15 cellular contexts compared by ENCODE assay signal in the genomic region with DNA sequence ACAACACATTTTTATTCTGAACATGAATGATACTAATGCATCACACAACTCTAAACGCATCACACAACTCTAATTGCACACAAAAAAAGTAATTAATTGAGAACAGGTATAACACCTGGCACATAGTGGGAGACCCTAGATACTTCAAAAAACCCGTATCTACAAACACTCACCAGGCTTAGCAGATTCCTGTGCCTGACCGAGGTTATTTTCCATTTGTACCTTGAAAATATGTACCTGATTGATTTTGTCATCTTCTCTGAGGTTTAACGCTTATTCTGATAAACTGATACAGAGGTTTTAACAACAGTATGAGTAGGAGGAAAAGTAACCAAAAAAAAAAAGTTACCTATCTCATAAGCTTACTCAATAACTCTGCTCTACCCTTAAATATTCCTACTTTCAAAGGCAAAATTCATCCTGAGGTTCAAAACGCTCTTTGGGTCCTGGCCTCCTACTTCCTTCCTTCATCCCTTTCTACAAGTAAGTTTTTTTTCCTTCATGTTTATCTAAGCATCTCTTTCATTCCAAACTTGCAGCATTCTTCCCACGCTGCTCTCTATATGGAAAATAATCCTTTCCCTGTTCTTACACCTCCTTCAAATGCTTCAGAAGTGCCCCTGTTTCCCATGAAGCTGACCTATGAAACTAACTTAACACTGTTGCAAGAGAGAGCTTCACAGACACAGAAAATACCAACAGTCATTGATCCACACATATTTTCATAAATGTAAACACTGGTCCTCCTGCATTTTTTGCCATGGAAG.
DNase-seq lines count a peak whose midpoint lies in the region; ATAC-seq and TF ChIP-seq lines count a peak whose summit lies in the region.
"Had no signal": no experiment of that assay in that cellular context is flagged by ENCODE, and none has a peak within 500 bp of the region (broad histone marks: within the 10 kb centered on the region; RNA-seq: fewer than 3 reads in every experiment).

No MANE protein-coding gene starts in this region.

- H3K4me1 ChIP-seq in stomach (peaks cover 28 to 98% (median 75%) of the 10 kb centered on the region in 4 donors), MM.1S (ENCODE audit: low read length) (no peaks in the 10 kb centered on the region), BE2C (peaks cover 15% of the 10 kb centered on the region; the same call in 1 of the 2 replicates)

- peaks cover 95% of the 10 kb centered on the region for H3K36me3 Mint-ChIP-seq in activated CD8-positive, alpha-beta memory T cell treated with anti-CD3 and anti-CD28 coated beads, Interleukin-2, amount 10 ng/mL, durations not matched to agents 7 days and 5 days
- H3K36me3 Mint-ChIP-seq in T-cell (peaks cover 91% of the 10 kb centered on the region), endothelial cell (ENCODE audit: low read depth, unreplicated experiment) (peaks cover 35% of the 10 kb centered on the region)

- DNase-seq in activated CD8-positive, alpha-beta memory T cell treated with anti-CD3 and anti-CD28 coated beads, Interleukin-2, amount 10 ng/mL, durations not matched to agents 7 days and 5 days = no peak
- no peak for DNase-seq in activated CD8-positive, alpha-beta memory T cell treated with anti-CD3 and anti-CD28 coated beads for 24 hours
- DNase-seq in T-cell = no peak
- DNase-seq in endothelial cell (ENCODE audit: low spot score) = no peak
- DNase-seq in stomach = no peak
- no peak for DNase-seq in MM.1S
- no peak for DNase-seq in BE2C
- DNase-seq: cerebellar nuclear complex, DMS79 treated with DMSO at 0.1 percent for 48 hours, KBM-7, NCI-H2171, T1000 had no signal

- H3K4me1 Mint-ChIP-seq in activated CD8-positive, alpha-beta memory T cell treated with anti-CD3 and anti-CD28 coated beads, Interleukin-2, amount 10 ng/mL, durations not matched to agents 7 days and 5 days = peaks cover 74% of the 10 kb centered on the region
- H3K4me1 Mint-ChIP-seq in T-cell (peaks cover 62 to 100% (median 78%) of the 10 kb centered on the region in 3 donors), endothelial cell (ENCODE audit: unreplicated experiment) (peaks cover 65% of the 10 kb centered on the region)

- peaks cover 100% of the 10 kb centered on the region for H3K79me2 ChIP-seq in MM.1S (ENCODE audit: low read length)

- H3K9me3 ChIP-seq in stomach (no peaks in the 10 kb centered on the region), MM.1S (replicated peaks; ENCODE audit: insufficient read depth, low read length) (no peaks in the 10 kb centered on the region), BE2C (no peaks in the 10 kb centered on the region)
- H3K9me3 ChIP-seq: right atrium auricular region, thoracic aorta had no signal

- no peaks in the 10 kb centered on the region for H3F3A ChIP-seq in MM.1S (ENCODE audit: insufficient read depth, low read length)

- POLR2A ChIA-PET in T-cell (lab: Charles Lee) = interaction anchor here (0.5 to 1.3 kb wide), 10 partner anchors 9 to 476 kb away, joined by 3 to 6 read pairs (median 3); no protein-coding TSS in a partner anchor

- intact Hi-C loops in stomach (cut with DNase I; ENCODE audit: low total_unique reads) = no loop called here

- H3K27me3 Mint-ChIP-seq in activated CD8-positive, alpha-beta memory T cell treated with anti-CD3 and anti-CD28 coated beads, Interleukin-2, amount 10 ng/mL, durations not matched to agents 7 days and 5 days = no peaks in the 10 kb centered on the region
- H3K27me3 Mint-ChIP-seq in T-cell (no peaks in the 10 kb centered on the region), endothelial cell (ENCODE audit: unreplicated experiment) (peaks cover 2% of the 10 kb centered on the region)

- H3K4me3 Mint-ChIP-seq in activated CD8-positive, alpha-beta memory T cell treated with anti-CD3 and anti-CD28 coated beads, Interleukin-2, amount 10 ng/mL, durations not matched to agents 7 days and 5 days = peak overlapping the region; percentile 99
- H3K4me3 Mint-ChIP-seq in T-cell (peak overlapping the region; percentile 96 to 99 (median 98)), endothelial cell (ENCODE audit: unreplicated experiment) (peak overlapping the region; percentile 62)

- no peak overlapping the region for H3K4me2 ChIP-seq in MM.1S (ENCODE audit: low read depth, low read length)

- H3K36me3 ChIP-seq in stomach (peaks cover 0 to 10% (median 5%) of the 10 kb centered on the region in 4 donors), MM.1S (replicated peaks; ENCODE audit: insufficient read depth, low read length) (no peaks in the 10 kb centered on the region), BE2C (no peaks in the 10 kb centered on the region)

- H3K27ac ChIP-seq in stomach = peak overlapping the region in 4 of 5 donors; percentile 10 to 96 (median 64)
- H3K27ac ChIP-seq in MM.1S (ENCODE audit: low read length) = no peak overlapping the region
- H3K27ac ChIP-seq: right atrium auricular region, thoracic aorta had no signal

- H3K27me3 ChIP-seq in stomach = no peaks in the 10 kb centered on the region
- no peaks in the 10 kb centered on the region for H3K27me3 ChIP-seq in MM.1S (replicated peaks; ENCODE audit: insufficient read depth, low read length)
- no peaks in the 10 kb centered on the region for H3K27me3 ChIP-seq in BE2C
- H3K27me3 ChIP-seq: right atrium auricular region had no signal

- no peak for TF ChIP-seq EP300 in stomach (IDR thresholded peaks at IDR 0.05)

- TF ChIP-seq CTCF in endothelial cell (IDR thresholded peaks at IDR 0.05; ENCODE audit: unreplicated experiment) (no peak), stomach (IDR thresholded peaks at IDR 0.05) (no peak), MM.1S (IDR thresholded peaks at IDR 0.05; ENCODE audit: low read length) (no peak), BE2C (IDR thresholded peaks at IDR 0.05; ENCODE audit: low read depth, low read length) (no peak)

- no peaks in the 10 kb centered on the region for H3K9me2 ChIP-seq in MM.1S (replicated peaks; ENCODE audit: insufficient read depth, low read length)

- CTCF ChIA-PET in activated CD8-positive, alpha-beta memory T cell treated with anti-CD3 and anti-CD28 coated beads, Interleukin-2, amount 10 ng/mL, durations not matched to agents 7 days and 5 days (lab: Charles Lee) = interaction anchor here (0.6 to 8.7 kb wide), 8 partner anchors 11 to 342 kb away, joined by 3 to 108 read pairs (median 8); no protein-coding TSS in a partner anchor
- CTCF ChIA-PET in T-cell (lab: Charles Lee) = interaction anchor here in 1 of 2 donors (1.7 to 7.4 kb wide), 2 partner anchors 8 to 116 kb away, joined by 5 to 76 read pairs; no protein-coding TSS in a partner anchor

- H3K4me3 ChIP-seq in stomach (no peak overlapping the region), MM.1S (ENCODE audit: low read length) (no peak overlapping the region), BE2C (ENCODE audit: low read depth, low read length) (no peak overlapping the region)
- H3K4me3 ChIP-seq: right atrium auricular region, thoracic aorta had no signal

- no peaks in the 10 kb centered on the region for H3K9me3 Mint-ChIP-seq in activated CD8-positive, alpha-beta memory T cell treated with anti-CD3 and anti-CD28 coated beads, Interleukin-2, amount 10 ng/mL, durations not matched to agents 7 days and 5 days (ENCODE audit: low read depth)
- H3K9me3 Mint-ChIP-seq in T-cell = no peaks in the 10 kb centered on the region
- H3K9me3 Mint-ChIP-seq in endothelial cell (ENCODE audit: unreplicated experiment) = no peaks in the 10 kb centered on the region

- WGBS in stomach, 5 donors = 68 to 76% (median 73%) methylated on average over 6 of the region's 6 CpGs

- no peak for ATAC-seq in activated CD8-positive, alpha-beta memory T cell treated with anti-CD3 and anti-CD28 coated beads, Interleukin-2, amount 10 ng/mL, durations not matched to agents 7 days and 5 days
- ATAC-seq in T-cell (replicated peaks in 1 of 4) (no peak), GM19035 (IDR thresholded peaks at IDR 0.05; ENCODE audit: unreplicated experiment) (no peak)

- H3K27ac Mint-ChIP-seq in activated CD8-positive, alpha-beta memory T cell treated with anti-CD3 and anti-CD28 coated beads, Interleukin-2, amount 10 ng/mL, durations not matched to agents 7 days and 5 days = peak overlapping the region; percentile 99
- H3K27ac Mint-ChIP-seq in T-cell (peak overlapping the region; percentile 96 to 98), endothelial cell (ENCODE audit: unreplicated experiment) (no peak overlapping the region)

- no peak for TF ChIP-seq POLR2A in stomach (IDR thresholded peaks at IDR 0.05)

- no peak overlapping the region for H3K9ac ChIP-seq in MM.1S (ENCODE audit: low read length)

- no peak overlapping the region for H2AFZ ChIP-seq in MM.1S (ENCODE audit: low read length)

- H4K20me1 ChIP-seq in MM.1S (ENCODE audit: insufficient read depth, low read length) = no peaks in the 10 kb centered on the region
